ENCODE assay signal across 8 cellular contexts in genomic region chr4:127783026-127783769, GRCh38. TPM values are rescaled to one million over a fixed set of nuclear protein-coding genes. Genes with fewer than 3 reads are reported as not detected.
DNase-seq lines count a peak whose midpoint lies in the region; ATAC-seq and TF ChIP-seq lines count a peak whose summit lies in the region.

No MANE protein-coding gene starts in this region.

- no peaks in the 10 kb centered on the region for H3K9me3 ChIP-seq in ovary

- H3K4me1 ChIP-seq in ovary (ENCODE audit: insufficient read depth): no peaks in the 10 kb centered on the region

- no peak for TF ChIP-seq CTCF in ovary (IDR thresholded peaks at IDR 0.05)

- ATAC-seq in left cardiac atrium: peak; percentile 44 to 63
- no peak for ATAC-seq in HG02759 (IDR thresholded peaks at IDR 0.05; ENCODE audit: unreplicated experiment)

- peak overlapping the region in 1 of 2 donors; percentile 50 for H3K27ac ChIP-seq in ovary

- intact Hi-C loops in left cardiac atrium (cut with DNase I): no loop called here
- intact Hi-C loops in ovary (cut with DNase I): loop anchor here in 2 of 4 donors (5.0 to 10.0 kb wide), 2 partner anchors 182 to 184 kb away; partner anchors contain the start of genes ABHD18 (in 2 of the 2) and MFSD8 (in 2 of the 2)

- peak overlapping the region; percentile 79 for H3K4me3 ChIP-seq in ovary

- 3 to 4% (median 4%) methylated on average over 25 of the region's 25 CpGs for WGBS in ovary, 3 donors

- no peak for TF ChIP-seq EP300 in ovary (IDR thresholded peaks at IDR 0.05)

- no peaks in the 10 kb centered on the region for H3K36me3 ChIP-seq in ovary

- H3K27me3 ChIP-seq in ovary: no peaks in the 10 kb centered on the region

- DNase-seq in SIG-M5 treated with dmso at 0.1 percent for 504 hours (lab: John Stamatoyannopoulos, UW; ENCODE audit: unreplicated experiment) (peak; percentile 11), SIG-M5 (lab: John Stamatoyannopoulos, UW) (no peak), HCEC 1CT (peak; percentile 5), NCI-H2171 treated with DMSO at 0.1 percent for 48 hours (lab: John Stamatoyannopoulos, UW) (peak; percentile 56), amygdala (lab: John Stamatoyannopoulos, UW) (peak in 47 of 56 donors; percentile 3 to 79 (median 39)), left cardiac atrium (peak; percentile 80), ovary (peak; percentile 66 to 81 (median 77))

- peak; percentile 38 for TF ChIP-seq POLR2A in ovary (IDR thresholded peaks at IDR 0.05)

RNA-seq across cellular contexts. Expression of gene HSPA4L, which starts 1.1 kb away (rescaled TPM):
- total RNA-seq in left cardiac atrium (1 to 10 TPM; 9.3 to 9.5 TPM), ovary (10 to 100 TPM in 2 of 7 donors, 1 to 10 TPM in 5; 2.8 to 12.6 (median 7.7) TPM)
- polyA plus RNA-seq in ovary: 1 to 10 TPM in 1 of 2 donors, under 1 TPM in 1; 0.63 to 4.2 TPM

RNA-seq across cellular contexts. Expression of gene SLC25A31, which starts 53.0 kb away (rescaled TPM):
- total RNA-seq in left cardiac atrium (not detected), ovary (not detected)
- under 1 TPM in 1 of 2 donors, not detected in 1; 0.12 TPM for polyA plus RNA-seq in ovary
